ENCODE assay signal across 8 cellular contexts in genomic region chr18:57084331-57085298, GRCh38.
DNase-seq lines count a peak whose midpoint lies in the region; ATAC-seq and TF ChIP-seq lines count a peak whose summit lies in the region.

No MANE protein-coding gene starts in this region.

- H3K4me3 ChIP-seq in upper lobe of right lung: no peak overlapping the region

- H3K4me1 Mint-ChIP-seq in activated T-cell treated with anti-CD3 and anti-CD28 coated beads, Interleukin-2, amount 50 U/mL, for 24 hours (ENCODE audit: low read depth): peaks cover 20% of the 10 kb centered on the region
- peaks cover 10% of the 10 kb centered on the region for H3K4me1 Mint-ChIP-seq in HFFc6 (ENCODE audit: low read depth)

- H3K27me3 Mint-ChIP-seq in activated T-cell treated with anti-CD3 and anti-CD28 coated beads, Interleukin-2, amount 50 U/mL, for 24 hours: peaks cover 24% of the 10 kb centered on the region
- peaks cover 10% of the 10 kb centered on the region for H3K27me3 Mint-ChIP-seq in HFFc6 (ENCODE audit: insufficient read depth)

- no peak overlapping the region for H3K27ac ChIP-seq in upper lobe of right lung

- H3K27me3 ChIP-seq in upper lobe of right lung: peaks cover 12% of the 10 kb centered on the region

- no peak for DNase-seq in activated T-cell treated with anti-CD3 and anti-CD28 coated beads, Interleukin-2, amount 50 U/mL, for 24 hours
- no peak for DNase-seq in activated T-cell treated with anti-CD3 and anti-CD28 coated beads, Interleukin-2, amount 50 U/mL, for 48 hours
- DNase-seq in NCI-H345 treated with DMSO at 0.1 percent for 48 hours (lab: John Stamatoyannopoulos, UW; ENCODE audit: unreplicated experiment): peak; percentile 11
- no peak for DNase-seq in upper lobe of right lung
- DNase-seq in nucleus accumbens (lab: John Stamatoyannopoulos, UW): no peak
- DNase-seq in HFFc6: no peak
- DNase-seq in iPS-NIHi11 (ENCODE audit: low spot score): no peak

- no peak for TF ChIP-seq CTCF in upper lobe of right lung (IDR thresholded peaks at IDR 0.05)
- TF ChIP-seq CTCF in HFFc6 (IDR thresholded peaks at IDR 0.05): no peak

- H3K36me3 ChIP-seq in upper lobe of right lung: no peaks in the 10 kb centered on the region

- H3K9me3 ChIP-seq in upper lobe of right lung: no peaks in the 10 kb centered on the region

- H3K9me3 Mint-ChIP-seq in activated T-cell treated with anti-CD3 and anti-CD28 coated beads, Interleukin-2, amount 50 U/mL, for 24 hours: peaks cover 3% of the 10 kb centered on the region
- H3K9me3 Mint-ChIP-seq in HFFc6: no peaks in the 10 kb centered on the region; the same call in 1 of the 2 replicates

- intact Hi-C loops in upper lobe of right lung (cut with DNase I): no loop called here

- no peaks in the 10 kb centered on the region for H3K36me3 Mint-ChIP-seq in activated T-cell treated with anti-CD3 and anti-CD28 coated beads, Interleukin-2, amount 50 U/mL, for 24 hours (ENCODE audit: low read depth)
- H3K36me3 Mint-ChIP-seq in HFFc6 (ENCODE audit: low read depth): no peaks in the 10 kb centered on the region

- peak overlapping the region; percentile 42 for H3K4me3 Mint-ChIP-seq in activated T-cell treated with anti-CD3 and anti-CD28 coated beads, Interleukin-2, amount 50 U/mL, for 24 hours
- H3K4me3 Mint-ChIP-seq in HFFc6: no peak overlapping the region

- H3K4me1 ChIP-seq in upper lobe of right lung: no peaks in the 10 kb centered on the region

- peak overlapping the region; percentile 27 for H3K27ac Mint-ChIP-seq in activated T-cell treated with anti-CD3 and anti-CD28 coated beads, Interleukin-2, amount 50 U/mL, for 24 hours
- H3K27ac Mint-ChIP-seq in HFFc6: no peak overlapping the region

- ATAC-seq in HG02840 (IDR thresholded peaks at IDR 0.05; ENCODE audit: low FRiP score, unreplicated experiment) (peak; percentile 56), upper lobe of right lung (peak; percentile 11)
